1 cellular context compared by ENCODE assay signal in the genomic region with DNA sequence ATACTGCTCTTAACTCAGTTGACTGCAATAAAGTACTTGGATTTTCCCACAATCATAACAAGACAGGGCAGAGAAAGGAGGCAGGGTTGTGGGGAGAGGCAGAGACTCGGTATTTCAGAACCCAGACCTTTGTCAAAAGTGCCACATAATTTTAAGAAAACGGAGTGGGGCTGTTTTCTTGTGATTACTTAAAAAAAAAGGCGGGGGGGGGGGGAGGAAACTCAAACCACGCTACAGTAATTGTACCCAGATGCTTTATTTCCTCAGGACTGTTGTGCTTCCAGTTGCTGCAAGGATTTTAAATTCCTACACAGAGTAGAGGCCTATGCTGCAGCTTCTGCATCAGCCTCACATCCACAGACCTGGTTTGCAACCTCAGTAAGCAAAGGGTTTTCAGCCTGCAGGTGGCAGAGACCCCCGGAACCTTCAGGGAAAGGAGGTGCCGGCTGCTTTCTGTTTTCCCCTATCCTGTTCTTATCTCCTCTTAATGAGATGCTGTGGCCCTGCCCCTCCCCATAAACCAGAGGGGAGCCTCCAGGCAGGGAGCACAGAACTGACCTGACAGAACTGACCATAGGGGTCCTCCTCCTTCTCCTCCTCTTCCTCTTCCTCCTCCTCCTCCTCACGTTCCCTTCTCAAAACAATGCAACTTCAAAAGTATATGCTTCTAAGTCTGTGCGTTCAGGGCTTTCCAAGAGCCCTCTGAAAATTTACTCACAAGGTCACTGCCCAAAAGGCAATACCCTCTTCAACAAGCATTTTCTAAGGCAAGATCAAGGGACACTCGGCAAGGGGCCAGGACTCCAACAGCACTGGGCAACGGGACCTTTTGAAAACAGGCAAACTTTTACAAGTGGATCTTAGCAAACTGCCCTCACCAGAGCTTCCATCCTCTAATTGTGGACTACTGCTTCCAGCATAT.
TF ChIP-seq lines count a peak whose summit lies in the region.

No MANE protein-coding gene starts in this region.

TF ChIP-seq in GM23338, 12 proteins besides CTCF, POLR2A, EP300 and RAD21 (continued from another document):
- TF ChIP-seq, protein P1, sequence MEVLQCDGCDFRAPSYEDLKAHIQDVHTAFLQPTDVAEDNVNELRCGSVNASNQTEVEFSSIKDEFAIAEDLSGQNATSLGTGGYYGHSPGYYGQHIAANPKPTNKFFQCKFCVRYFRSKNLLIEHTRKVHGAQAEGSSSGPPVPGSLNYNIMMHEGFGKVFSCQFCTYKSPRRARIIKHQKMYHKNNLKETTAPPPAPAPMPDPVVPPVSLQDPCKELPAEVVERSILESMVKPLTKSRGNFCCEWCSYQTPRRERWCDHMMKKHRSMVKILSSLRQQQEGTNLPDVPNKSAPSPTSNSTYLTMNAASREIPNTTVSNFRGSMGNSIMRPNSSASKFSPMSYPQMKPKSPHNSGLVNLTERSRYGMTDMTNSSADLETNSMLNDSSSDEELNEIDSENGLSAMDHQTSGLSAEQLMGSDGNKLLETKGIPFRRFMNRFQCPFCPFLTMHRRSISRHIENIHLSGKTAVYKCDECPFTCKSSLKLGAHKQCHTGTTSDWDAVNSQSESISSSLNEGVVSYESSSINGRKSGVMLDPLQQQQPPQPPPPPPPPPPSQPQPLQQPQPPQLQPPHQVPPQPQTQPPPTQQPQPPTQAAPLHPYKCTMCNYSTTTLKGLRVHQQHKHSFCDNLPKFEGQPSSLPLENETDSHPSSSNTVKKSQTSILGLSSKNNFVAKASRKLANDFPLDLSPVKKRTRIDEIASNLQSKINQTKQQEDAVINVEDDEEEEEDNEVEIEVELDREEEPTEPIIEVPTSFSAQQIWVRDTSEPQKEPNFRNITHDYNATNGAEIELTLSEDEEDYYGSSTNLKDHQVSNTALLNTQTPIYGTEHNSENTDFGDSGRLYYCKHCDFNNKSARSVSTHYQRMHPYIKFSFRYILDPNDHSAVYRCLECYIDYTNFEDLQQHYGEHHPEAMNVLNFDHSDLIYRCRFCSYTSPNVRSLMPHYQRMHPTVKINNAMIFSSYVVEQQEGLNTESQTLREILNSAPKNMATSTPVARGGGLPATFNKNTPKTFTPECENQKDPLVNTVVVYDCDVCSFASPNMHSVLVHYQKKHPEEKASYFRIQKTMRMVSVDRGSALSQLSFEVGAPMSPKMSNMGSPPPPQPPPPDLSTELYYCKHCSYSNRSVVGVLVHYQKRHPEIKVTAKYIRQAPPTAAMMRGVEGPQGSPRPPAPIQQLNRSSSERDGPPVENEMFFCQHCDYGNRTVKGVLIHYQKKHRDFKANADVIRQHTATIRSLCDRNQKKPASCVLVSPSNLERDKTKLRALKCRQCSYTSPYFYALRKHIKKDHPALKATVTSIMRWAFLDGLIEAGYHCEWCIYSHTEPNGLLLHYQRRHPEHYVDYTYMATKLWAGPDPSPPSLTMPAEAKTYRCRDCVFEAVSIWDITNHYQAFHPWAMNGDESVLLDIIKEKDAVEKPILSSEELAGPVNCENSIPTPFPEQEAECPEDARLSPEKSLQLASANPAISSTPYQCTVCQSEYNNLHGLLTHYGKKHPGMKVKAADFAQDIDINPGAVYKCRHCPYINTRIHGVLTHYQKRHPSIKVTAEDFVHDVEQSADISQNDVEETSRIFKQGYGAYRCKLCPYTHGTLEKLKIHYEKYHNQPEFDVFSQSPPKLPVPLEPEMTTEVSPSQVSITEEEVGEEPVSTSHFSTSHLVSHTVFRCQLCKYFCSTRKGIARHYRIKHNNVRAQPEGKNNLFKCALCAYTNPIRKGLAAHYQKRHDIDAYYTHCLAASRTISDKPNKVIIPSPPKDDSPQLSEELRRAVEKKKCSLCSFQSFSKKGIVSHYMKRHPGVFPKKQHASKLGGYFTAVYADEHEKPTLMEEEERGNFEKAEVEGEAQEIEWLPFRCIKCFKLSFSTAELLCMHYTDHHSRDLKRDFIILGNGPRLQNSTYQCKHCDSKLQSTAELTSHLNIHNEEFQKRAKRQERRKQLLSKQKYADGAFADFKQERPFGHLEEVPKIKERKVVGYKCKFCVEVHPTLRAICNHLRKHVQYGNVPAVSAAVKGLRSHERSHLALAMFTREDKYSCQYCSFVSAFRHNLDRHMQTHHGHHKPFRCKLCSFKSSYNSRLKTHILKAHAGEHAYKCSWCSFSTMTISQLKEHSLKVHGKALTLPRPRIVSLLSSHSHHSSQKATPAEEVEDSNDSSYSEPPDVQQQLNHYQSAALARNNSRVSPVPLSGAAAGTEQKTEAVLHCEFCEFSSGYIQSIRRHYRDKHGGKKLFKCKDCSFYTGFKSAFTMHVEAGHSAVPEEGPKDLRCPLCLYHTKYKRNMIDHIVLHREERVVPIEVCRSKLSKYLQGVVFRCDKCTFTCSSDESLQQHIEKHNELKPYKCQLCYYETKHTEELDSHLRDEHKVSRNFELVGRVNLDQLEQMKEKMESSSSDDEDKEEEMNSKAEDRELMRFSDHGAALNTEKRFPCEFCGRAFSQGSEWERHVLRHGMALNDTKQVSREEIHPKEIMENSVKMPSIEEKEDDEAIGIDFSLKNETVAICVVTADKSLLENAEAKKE (CRISPR knock-in tag; IDR thresholded peaks at IDR 0.05): no peak
- TF ChIP-seq CREB1 (CRISPR knock-in tag; IDR thresholded peaks at IDR 0.05; ENCODE audit: low read depth): no peak
- TF ChIP-seq ZNF114 (CRISPR knock-in tag; IDR thresholded peaks at IDR 0.05): no peak
